Comparison of ENCODE assay signal across 1 cellular context in the genomic region with DNA sequence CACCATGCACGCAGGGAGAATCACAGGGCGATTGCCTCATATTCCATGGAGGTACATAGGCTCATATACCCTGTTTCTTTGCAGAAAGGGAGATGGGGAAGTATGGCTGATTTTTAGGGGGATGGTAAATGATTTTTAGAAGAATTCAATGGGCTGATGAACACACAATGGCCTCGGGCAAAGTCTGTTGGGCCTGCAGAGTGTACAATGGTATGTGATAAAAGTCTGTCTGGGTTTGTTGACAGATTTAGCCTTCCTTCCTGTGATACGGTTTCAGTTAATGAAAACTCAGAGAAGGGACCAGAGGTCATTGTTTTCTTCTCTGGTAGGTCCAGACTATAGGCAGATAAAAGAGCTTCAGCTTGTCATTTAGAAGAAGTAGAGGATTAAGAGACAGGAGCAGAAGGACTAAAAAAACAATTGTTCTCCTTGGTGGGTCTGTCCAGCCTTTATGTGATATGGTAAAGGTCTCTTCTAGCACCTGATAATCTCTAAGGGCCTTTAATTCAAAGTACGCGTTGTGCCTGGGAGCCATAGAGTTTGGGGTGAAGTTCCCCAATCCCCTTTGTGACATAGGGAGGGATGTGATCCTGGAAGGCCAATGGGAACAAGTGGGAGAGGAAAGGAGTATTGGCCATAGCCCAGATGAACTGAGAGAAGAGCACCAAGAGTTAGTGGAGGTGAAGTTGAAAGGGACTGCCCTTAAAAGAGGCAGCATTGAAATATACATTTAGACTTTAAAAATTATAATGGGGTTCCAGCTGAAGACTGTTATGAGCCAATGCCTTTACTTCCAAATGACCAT.
TF ChIP-seq lines count a peak whose summit lies in the region.

No MANE protein-coding gene starts in this region.

TF ChIP-seq in HepG2, 621 proteins besides CTCF, POLR2A, EP300 and RAD21 (continued from another document and continues in another):
- TF ChIP-seq, protein P1, sequence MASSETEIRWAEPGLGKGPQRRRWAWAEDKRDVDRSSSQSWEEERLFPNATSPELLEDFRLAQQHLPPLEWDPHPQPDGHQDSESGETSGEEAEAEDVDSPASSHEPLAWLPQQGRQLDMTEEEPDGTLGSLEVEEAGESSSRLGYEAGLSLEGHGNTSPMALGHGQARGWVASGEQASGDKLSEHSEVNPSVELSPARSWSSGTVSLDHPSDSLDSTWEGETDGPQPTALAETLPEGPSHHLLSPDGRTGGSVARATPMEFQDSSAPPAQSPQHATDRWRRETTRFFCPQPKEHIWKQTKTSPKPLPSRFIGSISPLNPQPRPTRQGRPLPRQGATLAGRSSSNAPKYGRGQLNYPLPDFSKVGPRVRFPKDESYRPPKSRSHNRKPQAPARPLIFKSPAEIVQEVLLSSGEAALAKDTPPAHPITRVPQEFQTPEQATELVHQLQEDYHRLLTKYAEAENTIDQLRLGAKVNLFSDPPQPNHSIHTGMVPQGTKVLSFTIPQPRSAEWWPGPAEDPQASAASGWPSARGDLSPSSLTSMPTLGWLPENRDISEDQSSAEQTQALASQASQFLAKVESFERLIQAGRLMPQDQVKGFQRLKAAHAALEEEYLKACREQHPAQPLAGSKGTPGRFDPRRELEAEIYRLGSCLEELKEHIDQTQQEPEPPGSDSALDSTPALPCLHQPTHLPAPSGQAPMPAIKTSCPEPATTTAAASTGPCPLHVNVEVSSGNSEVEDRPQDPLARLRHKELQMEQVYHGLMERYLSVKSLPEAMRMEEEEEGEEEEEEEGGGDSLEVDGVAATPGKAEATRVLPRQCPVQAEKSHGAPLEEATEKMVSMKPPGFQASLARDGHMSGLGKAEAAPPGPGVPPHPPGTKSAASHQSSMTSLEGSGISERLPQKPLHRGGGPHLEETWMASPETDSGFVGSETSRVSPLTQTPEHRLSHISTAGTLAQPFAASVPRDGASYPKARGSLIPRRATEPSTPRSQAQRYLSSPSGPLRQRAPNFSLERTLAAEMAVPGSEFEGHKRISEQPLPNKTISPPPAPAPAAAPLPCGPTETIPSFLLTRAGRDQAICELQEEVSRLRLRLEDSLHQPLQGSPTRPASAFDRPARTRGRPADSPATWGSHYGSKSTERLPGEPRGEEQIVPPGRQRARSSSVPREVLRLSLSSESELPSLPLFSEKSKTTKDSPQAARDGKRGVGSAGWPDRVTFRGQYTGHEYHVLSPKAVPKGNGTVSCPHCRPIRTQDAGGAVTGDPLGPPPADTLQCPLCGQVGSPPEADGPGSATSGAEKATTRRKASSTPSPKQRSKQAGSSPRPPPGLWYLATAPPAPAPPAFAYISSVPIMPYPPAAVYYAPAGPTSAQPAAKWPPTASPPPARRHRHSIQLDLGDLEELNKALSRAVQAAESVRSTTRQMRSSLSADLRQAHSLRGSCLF (CRISPR knock-in tag; IDR thresholded peaks at IDR 0.05; ENCODE audit: borderline replicate concordance), result no peak
- no peak; the same call in 1 of the 2 replicates for TF ChIP-seq ZSCAN31 (CRISPR knock-in tag; IDR thresholded peaks at IDR 0.05; ENCODE audit: low read depth)
- no peak for TF ChIP-seq ELF1 (CRISPR knock-in tag; IDR thresholded peaks at IDR 0.05)
- TF ChIP-seq, protein P2, sequence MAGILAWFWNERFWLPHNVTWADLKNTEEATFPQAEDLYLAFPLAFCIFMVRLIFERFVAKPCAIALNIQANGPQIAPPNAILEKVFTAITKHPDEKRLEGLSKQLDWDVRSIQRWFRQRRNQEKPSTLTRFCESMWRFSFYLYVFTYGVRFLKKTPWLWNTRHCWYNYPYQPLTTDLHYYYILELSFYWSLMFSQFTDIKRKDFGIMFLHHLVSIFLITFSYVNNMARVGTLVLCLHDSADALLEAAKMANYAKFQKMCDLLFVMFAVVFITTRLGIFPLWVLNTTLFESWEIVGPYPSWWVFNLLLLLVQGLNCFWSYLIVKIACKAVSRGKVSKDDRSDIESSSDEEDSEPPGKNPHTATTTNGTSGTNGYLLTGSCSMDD (CRISPR knock-in tag; IDR thresholded peaks at IDR 0.05), result no peak
- no peak for TF ChIP-seq RFX3 (CRISPR knock-in tag; IDR thresholded peaks at IDR 0.05)
- TF ChIP-seq CEBPG (CRISPR knock-in tag; IDR thresholded peaks at IDR 0.05), result peak; percentile 48
- no peak for TF ChIP-seq ZSCAN30 (CRISPR knock-in tag; IDR thresholded peaks at IDR 0.05)
- TF ChIP-seq FOXP4 (CRISPR knock-in tag; IDR thresholded peaks at IDR 0.05), result peak; percentile 80
- TF ChIP-seq SIX4 (CRISPR knock-in tag; IDR thresholded peaks at IDR 0.05), result peak; percentile 58; the same call in 1 of the 2 replicates
- no peak; the same call in 1 of the 2 replicates for TF ChIP-seq SNAPC2 (CRISPR knock-in tag; IDR thresholded peaks at IDR 0.05)
- TF ChIP-seq CCDC6 (CRISPR knock-in tag; IDR thresholded peaks at IDR 0.05), result no peak
- TF ChIP-seq SRY (CRISPR knock-in tag; IDR thresholded peaks at IDR 0.05), result no peak
- no peak; the same call in 1 of the 2 replicates for TF ChIP-seq RBAK (CRISPR knock-in tag; IDR thresholded peaks at IDR 0.05)
- no peak for TF ChIP-seq HOXD1 (CRISPR knock-in tag; IDR thresholded peaks at IDR 0.05)
- TF ChIP-seq ZNF580 (CRISPR knock-in tag; IDR thresholded peaks at IDR 0.05; ENCODE audit: borderline replicate concordance, low read depth), result no peak; the same call in 1 of the 2 replicates
- TF ChIP-seq ZNF124 (CRISPR knock-in tag; IDR thresholded peaks at IDR 0.05), result peak; percentile 21; the same call in 1 of the 2 replicates
- TF ChIP-seq ZGPAT (CRISPR knock-in tag; IDR thresholded peaks at IDR 0.05), result peak; percentile 60
- no peak for TF ChIP-seq ZNF160 (CRISPR knock-in tag; IDR thresholded peaks at IDR 0.05)
- peak; percentile 98 for TF ChIP-seq SOX5 (CRISPR knock-in tag; IDR thresholded peaks at IDR 0.05; ENCODE audit: borderline replicate concordance)
- TF ChIP-seq ERF (CRISPR knock-in tag; IDR thresholded peaks at IDR 0.05), result peak; percentile 15; the same call in 1 of the 2 replicates
- TF ChIP-seq, protein P3, sequence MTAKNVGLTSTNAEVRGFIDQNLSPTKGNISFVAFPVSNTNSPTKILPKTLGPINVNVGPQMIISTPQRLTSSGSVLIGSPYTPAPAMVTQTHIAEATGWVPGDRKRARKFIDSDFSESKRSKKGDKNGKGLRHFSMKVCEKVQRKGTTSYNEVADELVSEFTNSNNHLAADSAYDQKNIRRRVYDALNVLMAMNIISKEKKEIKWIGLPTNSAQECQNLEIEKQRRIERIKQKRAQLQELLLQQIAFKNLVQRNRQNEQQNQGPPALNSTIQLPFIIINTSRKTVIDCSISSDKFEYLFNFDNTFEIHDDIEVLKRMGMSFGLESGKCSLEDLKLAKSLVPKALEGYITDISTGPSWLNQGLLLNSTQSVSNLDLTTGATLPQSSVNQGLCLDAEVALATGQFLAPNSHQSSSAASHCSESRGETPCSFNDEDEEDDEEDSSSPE (CRISPR knock-in tag; IDR thresholded peaks at IDR 0.05), result no peak
- no peak for TF ChIP-seq TCF7L2 (IDR thresholded peaks at IDR 0.05; ENCODE audit: low read depth, low read length)
- TF ChIP-seq, protein P4, sequence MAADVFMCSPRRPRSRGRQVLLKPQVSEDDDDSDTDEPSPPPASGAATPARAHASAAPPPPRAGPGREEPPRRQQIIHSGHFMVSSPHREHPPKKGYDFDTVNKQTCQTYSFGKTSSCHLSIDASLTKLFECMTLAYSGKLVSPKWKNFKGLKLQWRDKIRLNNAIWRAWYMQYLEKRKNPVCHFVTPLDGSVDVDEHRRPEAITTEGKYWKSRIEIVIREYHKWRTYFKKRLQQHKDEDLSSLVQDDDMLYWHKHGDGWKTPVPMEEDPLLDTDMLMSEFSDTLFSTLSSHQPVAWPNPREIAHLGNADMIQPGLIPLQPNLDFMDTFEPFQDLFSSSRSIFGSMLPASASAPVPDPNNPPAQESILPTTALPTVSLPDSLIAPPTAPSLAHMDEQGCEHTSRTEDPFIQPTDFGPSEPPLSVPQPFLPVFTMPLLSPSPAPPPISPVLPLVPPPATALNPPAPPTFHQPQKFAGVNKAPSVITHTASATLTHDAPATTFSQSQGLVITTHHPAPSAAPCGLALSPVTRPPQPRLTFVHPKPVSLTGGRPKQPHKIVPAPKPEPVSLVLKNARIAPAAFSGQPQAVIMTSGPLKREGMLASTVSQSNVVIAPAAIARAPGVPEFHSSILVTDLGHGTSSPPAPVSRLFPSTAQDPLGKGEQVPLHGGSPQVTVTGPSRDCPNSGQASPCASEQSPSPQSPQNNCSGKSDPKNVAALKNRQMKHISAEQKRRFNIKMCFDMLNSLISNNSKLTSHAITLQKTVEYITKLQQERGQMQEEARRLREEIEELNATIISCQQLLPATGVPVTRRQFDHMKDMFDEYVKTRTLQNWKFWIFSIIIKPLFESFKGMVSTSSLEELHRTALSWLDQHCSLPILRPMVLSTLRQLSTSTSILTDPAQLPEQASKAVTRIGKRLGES (CRISPR knock-in tag; IDR thresholded peaks at IDR 0.05; ENCODE audit: borderline replicate concordance), result no peak
- no peak for TF ChIP-seq ELF4 (CRISPR knock-in tag; IDR thresholded peaks at IDR 0.05; ENCODE audit: borderline replicate concordance)
- TF ChIP-seq ATF4 (CRISPR knock-in tag; IDR thresholded peaks at IDR 0.05), result no peak; a peak in 1 of 4 replicates
- no peak for TF ChIP-seq HIVEP1 (CRISPR knock-in tag; IDR thresholded peaks at IDR 0.05)
- TF ChIP-seq ZNF780A (CRISPR knock-in tag; IDR thresholded peaks at IDR 0.05), result no peak
- no peak for TF ChIP-seq KDM3A (CRISPR knock-in tag; IDR thresholded peaks at IDR 0.05; ENCODE audit: low read depth)
- no peak for TF ChIP-seq ZNF205 (CRISPR knock-in tag; IDR thresholded peaks at IDR 0.05)
- peak; percentile 92 for TF ChIP-seq HMG20A (CRISPR knock-in tag; IDR thresholded peaks at IDR 0.05; ENCODE audit: borderline replicate concordance)
- no peak for TF ChIP-seq NR2C2 (CRISPR knock-in tag; IDR thresholded peaks at IDR 0.05; ENCODE audit: borderline replicate concordance)
- no peak for TF ChIP-seq CREB1 (IDR thresholded peaks at IDR 0.05)
- peak; percentile 68; the same call in 1 of the 2 replicates for TF ChIP-seq CREB1 (CRISPR knock-in tag; IDR thresholded peaks at IDR 0.05)
- TF ChIP-seq ZNF256 (CRISPR knock-in tag; conservative IDR thresholded peaks at IDR 0.05), result no peak
- TF ChIP-seq ZNF773 (CRISPR knock-in tag; IDR thresholded peaks at IDR 0.05; ENCODE audit: borderline replicate concordance), result no peak
- no peak for TF ChIP-seq ZSCAN21 (CRISPR knock-in tag; IDR thresholded peaks at IDR 0.05; ENCODE audit: borderline replicate concordance)
- TF ChIP-seq ZNF770 (CRISPR knock-in tag; IDR thresholded peaks at IDR 0.05), result no peak
- TF ChIP-seq ZMYM2 (CRISPR knock-in tag; IDR thresholded peaks at IDR 0.05), result no peak; the same call in 1 of the 2 replicates
- TF ChIP-seq FOXO1 (CRISPR knock-in tag; IDR thresholded peaks at IDR 0.05), result peak; percentile 81; the same call in 1 of the 2 replicates
- TF ChIP-seq FOXM1 (CRISPR knock-in tag; IDR thresholded peaks at IDR 0.05), result no peak
- TF ChIP-seq JARID2 (CRISPR knock-in tag; IDR thresholded peaks at IDR 0.05; ENCODE audit: insufficient replicate concordance), result no peak
- no peak for TF ChIP-seq ZFP37 (CRISPR knock-in tag; IDR thresholded peaks at IDR 0.05; ENCODE audit: borderline replicate concordance)
